ENCODE assay signal across 13 cellular contexts in genomic region chr17:66552381-66552780, GRCh38.
DNase-seq lines count a peak whose midpoint lies in the region; ATAC-seq, FAIRE-seq and TF ChIP-seq lines count a peak whose summit lies in the region.
"Had no signal": no experiment of that assay in that cellular context is flagged by ENCODE, and none has a peak within 500 bp of the region (broad histone marks: within the 10 kb centered on the region; RNA-seq: fewer than 3 reads in every experiment).

No MANE protein-coding gene starts in this region.

- H3K18ac ChIP-seq in neuronal stem cell (ENCODE audit: low read length): no peak overlapping the region

- H3K27ac ChIP-seq in A549 (peak overlapping the region in 1 of 2 experiments; percentile 51; a peak in 3 of 6 replicates), neuronal stem cell (replicated peaks; ENCODE audit: low read length) (no peak overlapping the region), thyroid gland (no peak overlapping the region)
- H3K27ac ChIP-seq: C4-2B had no signal

- peak overlapping the region; percentile 49 for H4K91ac ChIP-seq in neuronal stem cell (ENCODE audit: low read depth, low read length, poor library complexity)

- no peaks in the 10 kb centered on the region for H3K27me3 ChIP-seq in neuronal stem cell (ENCODE audit: control insufficient read depth in 3 of 3, insufficient read depth in 3 of 3, low read depth in 1 of 3, low read length in 3 of 3)
- H3K27me3 ChIP-seq in thyroid gland: no peaks in the 10 kb centered on the region

- H3K4me1 ChIP-seq in A549 (peaks cover 53% of the 10 kb centered on the region), neuronal stem cell (ENCODE audit: control insufficient read depth in 2 of 2, insufficient read depth in 1 of 2, low read depth in 1 of 2, low read length in 2 of 2) (peaks cover 6% of the 10 kb centered on the region in 2 donors), thyroid gland (peaks cover 5 to 6% of the 10 kb centered on the region in 2 donors)

- no peak for ATAC-seq in A549

- no peak for FAIRE-seq in A549 (lab: Jason Lieb, UNC)

- no peak overlapping the region for H2AK5ac ChIP-seq in neuronal stem cell (ENCODE audit: low read depth, low read length)

- H3K9me3 ChIP-seq in A549 (no peaks in the 10 kb centered on the region), neuronal stem cell (replicated peaks in 1 of 2; ENCODE audit: control insufficient read depth in 2 of 2, insufficient read depth in 1 of 2, low read depth in 1 of 2, low read length in 2 of 2) (no peaks in the 10 kb centered on the region), thyroid gland (no peaks in the 10 kb centered on the region)

- no peak overlapping the region for H2AFZ ChIP-seq in neuronal stem cell (ENCODE audit: low read length)

- H4K8ac ChIP-seq in neuronal stem cell (ENCODE audit: low read depth, low read length): no peak overlapping the region

- no peak overlapping the region for H2BK120ac ChIP-seq in neuronal stem cell (ENCODE audit: low read depth, low read length)

- H3K27ac Mint-ChIP-seq in HFFc6: peak overlapping the region; percentile 21; the same call in 1 of the 2 replicates
- peak overlapping the region; percentile 3 for H3K27ac Mint-ChIP-seq in activated T-helper 1 cell treated with anti-CD3 and anti-CD28 coated beads, Interleukin-12 subunit alpha, Interleukin-12 subunit beta, Interleukin-2, Interleukin-4 antibody, amounts not matched to agents 30 ng/mL and 10 ng/mL and 1 ng/mL, durations not matched to agents 14 hours and 24 hours and 36 hours

- H3K4me1 Mint-ChIP-seq in HFFc6 (ENCODE audit: low read depth): peaks cover 73% of the 10 kb centered on the region
- H3K4me1 Mint-ChIP-seq in activated T-helper 1 cell treated with anti-CD3 and anti-CD28 coated beads, Interleukin-12 subunit alpha, Interleukin-12 subunit beta, Interleukin-2, Interleukin-4 antibody, amounts not matched to agents 30 ng/mL and 10 ng/mL and 1 ng/mL, durations not matched to agents 14 hours and 24 hours and 36 hours (ENCODE audit: low read depth): peaks cover 24% of the 10 kb centered on the region

- POLR2A ChIA-PET in A549 (lab: Yijun Ruan, JAX): no interaction called here

- H3K9me3 Mint-ChIP-seq in HFFc6: no peaks in the 10 kb centered on the region
- no peaks in the 10 kb centered on the region for H3K9me3 Mint-ChIP-seq in activated T-helper 1 cell treated with anti-CD3 and anti-CD28 coated beads, Interleukin-12 subunit alpha, Interleukin-12 subunit beta, Interleukin-2, Interleukin-4 antibody, amounts not matched to agents 30 ng/mL and 10 ng/mL and 1 ng/mL, durations not matched to agents 14 hours and 24 hours and 36 hours

- H3K9ac ChIP-seq in neuronal stem cell (ENCODE audit: low read depth, low read length, poor library complexity): no peak overlapping the region

- no peaks in the 10 kb centered on the region for H3K36me3 ChIP-seq in neuronal stem cell (replicated peaks in 1 of 2; ENCODE audit: control insufficient read depth in 2 of 2, insufficient read depth in 2 of 2, low read length in 2 of 2)
- no peaks in the 10 kb centered on the region for H3K36me3 ChIP-seq in thyroid gland

- H3K36me3 Mint-ChIP-seq in HFFc6 (ENCODE audit: low read depth): peaks cover 27% of the 10 kb centered on the region
- peaks cover 17% of the 10 kb centered on the region for H3K36me3 Mint-ChIP-seq in activated T-helper 1 cell treated with anti-CD3 and anti-CD28 coated beads, Interleukin-12 subunit alpha, Interleukin-12 subunit beta, Interleukin-2, Interleukin-4 antibody, amounts not matched to agents 30 ng/mL and 10 ng/mL and 1 ng/mL, durations not matched to agents 14 hours and 24 hours and 36 hours (ENCODE audit: low read depth)

- no peak for TF ChIP-seq POLR2A in A549 (IDR thresholded peaks at IDR 0.05; ENCODE audit: low read length)
- TF ChIP-seq POLR2A in thyroid gland (IDR thresholded peaks at IDR 0.05): no peak

- H2BK12ac ChIP-seq in neuronal stem cell (ENCODE audit: low read length): no peak overlapping the region

- H3K4me3 ChIP-seq in A549 (no peak overlapping the region), neuronal stem cell (ENCODE audit: low read length in 2 of 2) (no peak overlapping the region), thyroid gland (replicated peaks in 1 of 3) (no peak overlapping the region)

- no peak overlapping the region for H2BK15ac ChIP-seq in neuronal stem cell (ENCODE audit: low read length)

- TF ChIP-seq EP300 in A549 (IDR thresholded peaks at IDR 0.05): no peak

- TF ChIP-seq RAD21 in A549 (conservative IDR thresholded peaks at IDR 0.05 in 1 of 2, IDR thresholded peaks at IDR 0.05 in 1 of 2): no peak

- intact Hi-C loops in activated T-helper 1 cell treated with anti-CD3 and anti-CD28 coated beads, Interleukin-12 subunit alpha, Interleukin-12 subunit beta, Interleukin-2, Interleukin-4 antibody, amounts not matched to agents 30 ng/mL and 10 ng/mL and 1 ng/mL, durations not matched to agents 14 hours and 24 hours and 36 hours (cut with micrococcal nuclease): no loop called here
- intact Hi-C loops in thyroid gland (cut with DNase I): no loop called here

- H3K27me3 Mint-ChIP-seq in HFFc6 (ENCODE audit: insufficient read depth): peaks cover 1% of the 10 kb centered on the region
- no peaks in the 10 kb centered on the region for H3K27me3 Mint-ChIP-seq in activated T-helper 1 cell treated with anti-CD3 and anti-CD28 coated beads, Interleukin-12 subunit alpha, Interleukin-12 subunit beta, Interleukin-2, Interleukin-4 antibody, amounts not matched to agents 30 ng/mL and 10 ng/mL and 1 ng/mL, durations not matched to agents 14 hours and 24 hours and 36 hours (ENCODE audit: insufficient read depth)

- no peak overlapping the region for H3K23ac ChIP-seq in neuronal stem cell (ENCODE audit: low read depth, low read length, poor library complexity)

- WGBS in A549 (ENCODE audit: missing lambda C conversion rate): 90% methylated on average over 7 of the region's 7 CpGs
- WGBS in neuronal stem cell (ENCODE audit: extremely low coverage in 2 of 2, insufficient read length in 2 of 2, insufficient replicate concordance in 1 of 2), 2 donors: no CpG with 5 or more reads among the region's 7 CpGs
- 91 to 96% methylated on average over 7 of the region's 7 CpGs for WGBS in thyroid gland, 2 donors

- H3K4ac ChIP-seq in neuronal stem cell (ENCODE audit: low read length): no peak overlapping the region

- CTCF ChIA-PET in A549 (lab: Yijun Ruan, JAX): interaction anchor here (0.6 to 2.5 kb wide), 6 partner anchors 9 to 1318 kb away, joined by 3 to 14 read pairs (median 4); no protein-coding TSS in a partner anchor

- no peak overlapping the region for H3K14ac ChIP-seq in neuronal stem cell (ENCODE audit: low read length)

- H3K79me1 ChIP-seq in neuronal stem cell (ENCODE audit: low read depth, low read length): no peaks in the 10 kb centered on the region

- H2BK5ac ChIP-seq in neuronal stem cell (ENCODE audit: low read length): no peak overlapping the region

- TF ChIP-seq CTCF in A549 (IDR thresholded peaks at IDR 0.05) (no peak), HFFc6 (IDR thresholded peaks at IDR 0.05) (no peak), thyroid gland (IDR thresholded peaks at IDR 0.05) (no peak)

- no peak overlapping the region for H3K4me3 Mint-ChIP-seq in HFFc6
- no peak overlapping the region for H3K4me3 Mint-ChIP-seq in activated T-helper 1 cell treated with anti-CD3 and anti-CD28 coated beads, Interleukin-12 subunit alpha, Interleukin-12 subunit beta, Interleukin-2, Interleukin-4 antibody, amounts not matched to agents 30 ng/mL and 10 ng/mL and 1 ng/mL, durations not matched to agents 14 hours and 24 hours and 36 hours

- DNase-seq in A549 (ENCODE audit: low read depth in 1 of 2, low spot score in 1 of 2) (no peak), HFFc6 (no peak), neuronal stem cell (ENCODE audit: low spot score) (no peak), thyroid gland (no peak), cortex of kidney (lab: John Stamatoyannopoulos, UW) (no peak), foreskin melanocyte (no peak)
- DNase-seq in activated T-helper 1 cell treated with anti-CD3 and anti-CD28 coated beads, Interleukin-12 subunit alpha, Interleukin-12 subunit beta, Interleukin-2, Interleukin-4 antibody, amounts not matched to agents 30 ng/mL and 10 ng/mL and 1 ng/mL, durations not matched to agents 14 hours and 24 hours and 36 hours (ENCODE audit: low spot score): no peak
- DNase-seq: EL, GOT3, NCI-H1436, NCI-H2081, NCI-H748 treated with DMSO at 0.1 percent for 48 hours had no signal

- H3K4me2 ChIP-seq in A549 (peak overlapping the region; percentile 40; the same call in 1 of the 3 replicates), neuronal stem cell (ENCODE audit: insufficient read depth, low read length, poor library complexity, severe bottlenecking) (no peak overlapping the region)

TF ChIP-seq in A549, 52 proteins besides CTCF, POLR2A, EP300 and RAD21 (continues in another document):
- TF ChIP-seq EHMT2 (IDR thresholded peaks at IDR 0.05; ENCODE audit: low read depth): no peak
- no peak for TF ChIP-seq EHF (CRISPR knock-in tag; IDR thresholded peaks at IDR 0.05)
- no peak for TF ChIP-seq HMGXB4 (CRISPR knock-in tag; IDR thresholded peaks at IDR 0.05; ENCODE audit: borderline replicate concordance)
- no peak for TF ChIP-seq HOXA7 (CRISPR knock-in tag; IDR thresholded peaks at IDR 0.05)
- no peak for TF ChIP-seq TFCP2L1 (CRISPR knock-in tag; IDR thresholded peaks at IDR 0.05)
- TF ChIP-seq BCL3 (IDR thresholded peaks at IDR 0.05): no peak
- no peak for TF ChIP-seq ESRRA (IDR thresholded peaks at IDR 0.05; ENCODE audit: borderline replicate concordance, low read length)
- TF ChIP-seq RCOR1 (IDR thresholded peaks at IDR 0.05; ENCODE audit: low read depth, low read length): no peak
